ENCODE assay signal across 9 cellular contexts in genomic region chr6:138088307-138088744, GRCh38. TPM values are rescaled to one million over a fixed set of nuclear protein-coding genes. Genes with fewer than 3 reads are reported as not detected.
A peak's percentile ranks its signal among the peaks of the same experiment; 100 is the strongest.
DNase-seq lines count a peak whose midpoint lies in the region; ATAC-seq and TF ChIP-seq lines count a peak whose summit lies in the region.
"Had no signal": no experiment of that assay in that cellular context is flagged by ENCODE, and none has a peak within 500 bp of the region (broad histone marks: within the 10 kb centered on the region; RNA-seq: fewer than 3 reads in every experiment).

No MANE protein-coding gene starts in this region.

- no peak overlapping the region for H2BK5ac ChIP-seq in neuronal stem cell (ENCODE audit: low read length)

- peaks cover 45% of the 10 kb centered on the region for H3K4me1 Mint-ChIP-seq in mesothelial cell of epicardium
- H3K4me1 Mint-ChIP-seq: activated naive CD8-positive, alpha-beta T cell treated with anti-CD3 and anti-CD28 coated beads, Interleukin-2, amount 10 ng/mL, durations not matched to agents 7 days and 5 days had no signal

- no peak overlapping the region for H2AFZ ChIP-seq in neuronal stem cell (ENCODE audit: low read length)

- H3K4me2 ChIP-seq in neuronal stem cell (ENCODE audit: insufficient read depth, low read length, poor library complexity, severe bottlenecking) = no peak overlapping the region

- no peaks in the 10 kb centered on the region for H3K9me3 Mint-ChIP-seq in mesothelial cell of epicardium
- H3K9me3 Mint-ChIP-seq: activated naive CD8-positive, alpha-beta T cell treated with anti-CD3 and anti-CD28 coated beads, Interleukin-2, amount 10 ng/mL, durations not matched to agents 7 days and 5 days had no signal

- no peak overlapping the region for H2BK15ac ChIP-seq in neuronal stem cell (ENCODE audit: low read length)

- H3K36me3 ChIP-seq in breast epithelium (no peaks in the 10 kb centered on the region), neuronal stem cell (replicated peaks in 1 of 2; ENCODE audit: control insufficient read depth in 2 of 2, insufficient read depth in 2 of 2, low read length in 2 of 2) (peaks cover 0 to 2% of the 10 kb centered on the region in 2 donors)

- H3K4me3 ChIP-seq in breast epithelium (no peak overlapping the region), neuronal stem cell (ENCODE audit: low read length in 2 of 2) (no peak overlapping the region)

- H3K23ac ChIP-seq in neuronal stem cell (ENCODE audit: low read depth, low read length, poor library complexity) = no peak overlapping the region

- TF ChIP-seq POLR2A in breast epithelium (IDR thresholded peaks at IDR 0.05) = no peak

- no peak for ATAC-seq in stimulated activated naive CD8-positive, alpha-beta T cell treated with anti-CD3 and anti-CD28 coated beads, Interleukin-15, Interleukin-2, amounts not matched to agents 100 U/mL and 50 U/mL, for 24 hours
- ATAC-seq in GM18520 (IDR thresholded peaks at IDR 0.05; ENCODE audit: unreplicated experiment) = no peak
- ATAC-seq in GM19452 (IDR thresholded peaks at IDR 0.05; ENCODE audit: unreplicated experiment) = no peak

- H3K9ac ChIP-seq in neuronal stem cell (ENCODE audit: low read depth, low read length, poor library complexity) = no peak overlapping the region

- no peak overlapping the region for H3K18ac ChIP-seq in neuronal stem cell (ENCODE audit: low read length)

- H3K36me3 Mint-ChIP-seq in mesothelial cell of epicardium = peaks cover 8% of the 10 kb centered on the region
- H3K36me3 Mint-ChIP-seq: activated naive CD8-positive, alpha-beta T cell treated with anti-CD3 and anti-CD28 coated beads, Interleukin-2, amount 10 ng/mL, durations not matched to agents 7 days and 5 days had no signal

- no CpG with 5 or more reads among the region's 4 CpGs for WGBS in neuronal stem cell (ENCODE audit: extremely low coverage in 2 of 2, insufficient read length in 2 of 2, insufficient replicate concordance in 1 of 2), 2 donors

- H3K4me1 ChIP-seq in breast epithelium (no peaks in the 10 kb centered on the region), neuronal stem cell (ENCODE audit: control insufficient read depth in 2 of 2, insufficient read depth in 1 of 2, low read depth in 1 of 2, low read length in 2 of 2) (peaks cover 0 to 5% of the 10 kb centered on the region in 2 donors)

- no peak overlapping the region for H3K4ac ChIP-seq in neuronal stem cell (ENCODE audit: low read length)

- no peak overlapping the region for H2BK120ac ChIP-seq in neuronal stem cell (ENCODE audit: low read depth, low read length)

- H3K27ac ChIP-seq in C4-2B = peak overlapping the region; percentile 38; the same call in 1 of the 2 replicates
- H3K27ac ChIP-seq in breast epithelium = peak overlapping the region; percentile 77 to 85
- H3K27ac ChIP-seq in neuronal stem cell (replicated peaks; ENCODE audit: low read length) = no peak overlapping the region

- DNase-seq in NCI-H1105 (lab: John Stamatoyannopoulos, UW) (peak; percentile 63), breast epithelium (ENCODE audit: low spot score in 2 of 2) (peak in 1 of 2 donors; percentile 44), mesothelial cell of epicardium (ENCODE audit: low spot score in 2 of 2, unreplicated experiment in 2 of 2) (no peak), neuronal stem cell (ENCODE audit: low spot score) (no peak)
- DNase-seq in stimulated activated naive CD8-positive, alpha-beta T cell treated with anti-CD3 and anti-CD28 coated beads, Interleukin-15, Interleukin-2, amounts not matched to agents 100 U/mL and 50 U/mL, for 24 hours = no peak
- DNase-seq: activated naive CD8-positive, alpha-beta T cell treated with anti-CD3 and anti-CD28 coated beads, Interleukin-2, amount 10 ng/mL, durations not matched to agents 7 days and 5 days had no signal

- no peak overlapping the region for H4K91ac ChIP-seq in neuronal stem cell (ENCODE audit: low read depth, low read length, poor library complexity)

- H2AK5ac ChIP-seq in neuronal stem cell (ENCODE audit: low read depth, low read length) = no peak overlapping the region

- H3K4me3 Mint-ChIP-seq in mesothelial cell of epicardium = no peak overlapping the region
- H3K4me3 Mint-ChIP-seq: activated naive CD8-positive, alpha-beta T cell treated with anti-CD3 and anti-CD28 coated beads, Interleukin-2, amount 10 ng/mL, durations not matched to agents 7 days and 5 days had no signal

- intact Hi-C loops in breast epithelium (cut with DNase I; ENCODE audit: low total_unique reads) = no loop called here

- no peak overlapping the region for H4K8ac ChIP-seq in neuronal stem cell (ENCODE audit: low read depth, low read length)

- H3K27me3 ChIP-seq in breast epithelium (no peaks in the 10 kb centered on the region), neuronal stem cell (ENCODE audit: control insufficient read depth in 3 of 3, insufficient read depth in 3 of 3, low read depth in 1 of 3, low read length in 3 of 3) (peaks cover 0 to 5% (median 0%) of the 10 kb centered on the region in 3 experiments)

- H3K27ac Mint-ChIP-seq in mesothelial cell of epicardium = peak overlapping the region; percentile 96
- H3K27ac Mint-ChIP-seq: activated naive CD8-positive, alpha-beta T cell treated with anti-CD3 and anti-CD28 coated beads, Interleukin-2, amount 10 ng/mL, durations not matched to agents 7 days and 5 days had no signal

- no peaks in the 10 kb centered on the region for H3K79me1 ChIP-seq in neuronal stem cell (ENCODE audit: low read depth, low read length)

- H3K14ac ChIP-seq in neuronal stem cell (ENCODE audit: low read length) = no peak overlapping the region

- no peak for TF ChIP-seq CTCF in C4-2B (conservative IDR thresholded peaks at IDR 0.05)
- no peak for TF ChIP-seq CTCF in breast epithelium (IDR thresholded peaks at IDR 0.05)
- TF ChIP-seq CTCF in mesothelial cell of epicardium (IDR thresholded peaks at IDR 0.05; ENCODE audit: unreplicated experiment) = no peak

- H2BK12ac ChIP-seq in neuronal stem cell (ENCODE audit: low read length) = no peak overlapping the region

- H3K27me3 Mint-ChIP-seq in mesothelial cell of epicardium (ENCODE audit: low read depth) = no peaks in the 10 kb centered on the region

- H3K9me3 ChIP-seq in breast epithelium = no peaks in the 10 kb centered on the region
- no peaks in the 10 kb centered on the region for H3K9me3 ChIP-seq in neuronal stem cell (replicated peaks in 1 of 2; ENCODE audit: control insufficient read depth in 2 of 2, insufficient read depth in 1 of 2, low read depth in 1 of 2, low read length in 2 of 2)

RNA-seq across cellular contexts. Expression of gene PERP, which starts 18.9 kb away (rescaled TPM):
- total RNA-seq in breast epithelium (100 to 1,000 TPM in 1 of 3 donors, 10 to 100 TPM in 2; 62.9 to 176 (median 82.3) TPM), mesothelial cell of epicardium (54.4 to 57.6 TPM (median 55.6 TPM) in 3 replicates)
- 30.5 TPM for polyA plus RNA-seq in neuronal stem cell (2013, experiment 1 of 2)
- 31.4 TPM for polyA plus RNA-seq in neuronal stem cell (2013, experiment 2 of 2)
